ENCODE assay signal across 32 cellular contexts in the genomic region with DNA sequence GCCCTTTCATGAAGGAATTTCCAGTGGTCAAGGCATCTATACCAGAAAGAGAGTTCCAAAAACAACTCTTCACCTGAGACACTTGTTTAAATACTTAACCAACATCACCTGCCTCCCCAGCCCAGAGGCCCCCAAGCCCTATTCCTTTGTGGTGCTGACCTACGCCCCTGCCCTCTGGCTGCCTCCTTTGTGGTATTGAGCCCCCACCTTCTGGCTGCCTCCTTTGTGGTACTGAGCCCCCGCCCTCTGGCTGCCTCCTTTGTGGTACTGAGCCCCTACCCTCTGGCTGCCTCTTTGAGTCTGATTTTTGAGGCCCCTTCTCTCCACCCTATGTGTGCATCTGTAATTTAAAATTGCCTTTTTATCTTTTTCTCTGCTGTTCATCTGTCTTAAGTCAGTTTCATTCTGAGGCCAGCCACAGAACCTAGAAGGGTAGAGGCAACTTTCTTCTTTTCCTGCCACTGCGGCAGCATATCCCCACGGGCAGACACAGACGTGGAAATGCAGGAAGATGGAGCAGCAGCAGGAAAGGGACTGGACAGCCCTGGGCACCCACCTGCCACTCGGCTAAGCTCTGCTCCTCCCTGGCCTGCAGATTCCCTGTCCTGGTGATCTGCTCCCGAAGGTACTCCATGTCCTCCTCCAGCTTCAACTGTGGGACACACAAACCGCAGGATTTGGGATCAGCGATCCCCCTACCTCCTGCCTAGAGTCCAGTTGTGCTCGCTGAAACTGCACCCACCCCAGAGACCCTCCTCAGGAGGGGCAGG. TPM values are rescaled to one million over a fixed set of nuclear protein-coding genes. Genes with fewer than 3 reads are reported as not detected.
"Had no signal": no experiment of that assay in that cellular context is flagged by ENCODE, and none has a peak within 500 bp of the region (broad histone marks: within the 10 kb centered on the region; RNA-seq: fewer than 3 reads in every experiment).

No MANE protein-coding gene starts in this region.

- H3K4me2 ChIP-seq: hepatocyte had no signal

- H3K9me3 Mint-ChIP-seq: activated B cell treated with CpG ODN at 0.5 μM for 24 hours; effector memory CD8-positive, alpha-beta T cell; naive thymus-derived CD8-positive, alpha-beta T cell; stimulated activated effector memory CD8-positive, alpha-beta T cell treated with anti-CD3 and anti-CD28 coated beads, Interleukin-12 subunit alpha, Interleukin-12 subunit beta, amount 100 ng/mL, for 72 hours; stimulated activated naive CD8-positive, alpha-beta T cell treated with anti-CD3 and anti-CD28 coated beads, Interleukin-15, Interleukin-2, amounts not matched to agents 100 ng/mL and 50 ng/mL, for 24 hours; T-cell; T-helper 2 cell treated with Interferon-gamma antibody and Interleukin-4, amounts not matched to agents 5 μg/mL and 100 μg/mL, for 36 hours had no signal

- H3K27ac ChIP-seq: body of pancreas, coronary artery, gastrocnemius medialis, hepatocyte, skin epidermis, thoracic aorta, upper lobe of left lung had no signal

- H3K27me3 ChIP-seq: hepatocyte had no signal

- H3K27ac Mint-ChIP-seq: activated B cell treated with CpG ODN at 0.5 μM for 24 hours; activated CD4-positive, alpha-beta T cell treated with anti-CD3 and anti-CD28 coated beads for 36 hours; activated naive CD8-positive, alpha-beta T cell; effector memory CD8-positive, alpha-beta T cell; progenitor cell of endocrine pancreas; stimulated activated effector memory CD8-positive, alpha-beta T cell treated with anti-CD3 and anti-CD28 coated beads, Interleukin-12 subunit alpha, Interleukin-12 subunit beta, amount 100 ng/mL, for 72 hours; stimulated activated naive CD8-positive, alpha-beta T cell treated with anti-CD3 and anti-CD28 coated beads, Interleukin-15, Interleukin-2, amounts not matched to agents 100 ng/mL and 50 ng/mL, for 24 hours; T-cell; T-helper 2 cell treated with Interferon-gamma antibody and Interleukin-4, amounts not matched to agents 5 μg/mL and 100 μg/mL, for 36 hours had no signal

- H3K36me3 ChIP-seq: gastrocnemius medialis, thoracic aorta had no signal

- H3K4me3 Mint-ChIP-seq: activated B cell treated with CpG ODN at 0.5 μM for 24 hours; activated CD4-positive, alpha-beta T cell treated with anti-CD3 and anti-CD28 coated beads for 36 hours; activated naive CD8-positive, alpha-beta T cell; effector memory CD8-positive, alpha-beta T cell; stimulated activated effector memory CD8-positive, alpha-beta T cell treated with anti-CD3 and anti-CD28 coated beads, Interleukin-12 subunit alpha, Interleukin-12 subunit beta, amount 100 ng/mL, for 72 hours; stimulated activated naive CD8-positive, alpha-beta T cell treated with anti-CD3 and anti-CD28 coated beads, Interleukin-15, Interleukin-2, amounts not matched to agents 100 ng/mL and 50 ng/mL, for 24 hours; T-cell; T-helper 2 cell treated with Interferon-gamma antibody and Interleukin-4, amounts not matched to agents 5 μg/mL and 100 μg/mL, for 36 hours had no signal

- DNase-seq: activated B cell treated with CpG ODN at 0.5 μM for 24 hours; activated CD4-positive, alpha-beta T cell treated with anti-CD3 and anti-CD28 coated beads for 36 hours; activated CD4-positive, alpha-beta T cell treated with anti-CD3 and anti-CD28 coated beads, Interleukin-2, amount 50 U/mL, for 4 hours; activated CD8-positive, alpha-beta memory T cell treated with anti-CD3 and anti-CD28 coated beads for 24 hours; activated effector memory CD4-positive, alpha-beta T cell treated with Interleukin-2 at 50 U/mL for 16 hours; activated naive CD4-positive, alpha-beta T cell treated with Interleukin-2 at 50 U/mL for 16 hours; body of pancreas; cerebellar nuclear complex; dorsolateral prefrontal cortex; effector memory CD8-positive, alpha-beta T cell; erythroblast; gastrocnemius medialis; glutamatergic neuron; left cardiac atrium; left ventricle myocardium superior; midbrain; naive thymus-derived CD8-positive, alpha-beta T cell; stimulated activated CD4-positive, alpha-beta T cell treated with anti-CD3 and anti-CD28 coated beads, Interleukin-4, amount 100 ng/mL, for 24 hours; T-cell; upper lobe of left lung had no signal

- H2AFZ ChIP-seq: hepatocyte had no signal

- H3K27me3 Mint-ChIP-seq: activated naive CD8-positive, alpha-beta T cell had no signal

- ATAC-seq: activated CD4-positive, alpha-beta T cell treated with anti-CD3 and anti-CD28 coated beads for 36 hours; body of pancreas; effector memory CD8-positive, alpha-beta T cell; gastrocnemius medialis; left cardiac atrium; left ventricle myocardium superior; naive thymus-derived CD8-positive, alpha-beta T cell; sciatic nerve; stimulated activated effector memory CD8-positive, alpha-beta T cell treated with anti-CD3 and anti-CD28 coated beads, Interleukin-12 subunit alpha, Interleukin-12 subunit beta, amount 100 ng/mL, for 72 hours; T-cell had no signal

- H3K4me3 ChIP-seq: body of pancreas, coronary artery, gastrocnemius medialis, hepatocyte, skin epidermis, thoracic aorta, upper lobe of left lung had no signal

- H3K9me3 ChIP-seq: body of pancreas, gastrocnemius medialis, thoracic aorta, upper lobe of left lung had no signal

- H3K36me3 Mint-ChIP-seq: activated naive CD8-positive, alpha-beta T cell; naive thymus-derived CD8-positive, alpha-beta T cell; stimulated activated effector memory CD8-positive, alpha-beta T cell treated with anti-CD3 and anti-CD28 coated beads, Interleukin-12 subunit alpha, Interleukin-12 subunit beta, amount 100 ng/mL, for 72 hours; T-cell had no signal

- H3K79me2 ChIP-seq: hepatocyte had no signal

RNA-seq across cellular contexts. Expression of a gene that starts 3.2 kb away (rescaled TPM):
- total RNA-seq: activated B cell treated with CpG ODN at 0.5 μM for 24 hours, gastrocnemius medialis, subcutaneous adipose tissue had no signal
- polyA plus RNA-seq: aorta had no signal
